Comparison of ENCODE assay signal across 8 cellular contexts in genomic region chr12:78305808-78306207, GRCh38.
"Had no signal": no experiment of that assay in that cellular context is flagged by ENCODE, and none has a peak within 500 bp of the region (broad histone marks: within the 10 kb centered on the region; RNA-seq: fewer than 3 reads in every experiment).

No MANE protein-coding gene starts in this region.

- DNase-seq: GDM1, GF-D8 had no signal

- H3K4me3 ChIP-seq: GM12878 had no signal

- FAIRE-seq: G401.6, GM12878, GM12891, GM12892, GM18507, GM19239 had no signal

- ATAC-seq: GM12878 had no signal
